17 cellular contexts compared by ENCODE assay signal in genomic region chr12:50662121-50662480, GRCh38.
A peak's percentile ranks its signal among the peaks of the same experiment; 100 is the strongest.
DNase-seq lines count a peak whose midpoint lies in the region; ATAC-seq and TF ChIP-seq lines count a peak whose summit lies in the region.
"Had no signal": no experiment of that assay in that cellular context is flagged by ENCODE, and none has a peak within 500 bp of the region (broad histone marks: within the 10 kb centered on the region; RNA-seq: fewer than 3 reads in every experiment).

No MANE protein-coding gene starts in this region.

- H3K4me3 ChIP-seq in SK-N-MC (no peak overlapping the region), dorsolateral prefrontal cortex (peak overlapping the region in 1 of 59 donors; percentile 17), osteoblast (ENCODE audit: insufficient read depth, low read length) (no peak overlapping the region)
- H3K4me3 ChIP-seq: BLaER1 had no signal

- no peak overlapping the region for H3K4me2 ChIP-seq in osteoblast (ENCODE audit: insufficient read depth, low read length)
- H3K4me2 ChIP-seq: BLaER1 had no signal

- intact Hi-C loops in dorsolateral prefrontal cortex (cut with DNase I) = no loop called here

- peaks cover 4 to 20% (median 9%) of the 10 kb centered on the region in 3 donors for H3K36me3 Mint-ChIP-seq in immature natural killer cell

- DNase-seq in COLO829 (ENCODE audit: low spot score) (peak; percentile 17), SK-N-MC (ENCODE audit: low read depth, low spot score) (no peak), dorsolateral prefrontal cortex (no peak), osteoblast (ENCODE audit: insufficient read length, low spot score, missing footprints) (peak; percentile 30), DMS 273 treated with DMSO at 0.1 percent for 48 hours (lab: John Stamatoyannopoulos, UW) (no peak), immature natural killer cell (no peak)
- DNase-seq: CD8-positive, alpha-beta memory T cell; H7; IMR-90; Karpas-422; MM.1S; NCI-H1092 treated with DMSO at 0.1 percent for 48 hours; NCI-H2227 treated with DMSO at 0.1 percent for 48 hours; SHP77 had no signal

- H3K27me3 Mint-ChIP-seq in immature natural killer cell (ENCODE audit: low read depth in 3 of 3) = no peaks in the 10 kb centered on the region
- H3K27me3 Mint-ChIP-seq: CD8-positive, alpha-beta memory T cell had no signal

- H3K27me3 ChIP-seq in dorsolateral prefrontal cortex = no peaks in the 10 kb centered on the region
- H3K27me3 ChIP-seq in osteoblast (ENCODE audit: insufficient read depth, low read length) = no peaks in the 10 kb centered on the region
- H3K27me3 ChIP-seq: BLaER1 had no signal

- no peaks in the 10 kb centered on the region for H3K79me2 ChIP-seq in osteoblast (ENCODE audit: insufficient read depth, low read length)

- TF ChIP-seq CTCF in dorsolateral prefrontal cortex (IDR thresholded peaks at IDR 0.05 in 54 of 56, conservative IDR thresholded peaks at IDR 0.05 in 2 of 56; ENCODE audit: low read depth in 1 of 56, partially characterized antibody in 56 of 56) = no peak
- TF ChIP-seq CTCF in osteoblast (IDR thresholded peaks at IDR 0.05; ENCODE audit: extremely low read depth, low read depth, low read length) = no peak

- peaks cover 0 to 6% of the 10 kb centered on the region in 2 donors for H3K4me1 Mint-ChIP-seq in immature natural killer cell

- ATAC-seq in HG02588 (IDR thresholded peaks at IDR 0.05; ENCODE audit: unreplicated experiment) = no peak
- no peak for ATAC-seq in HG03432 (IDR thresholded peaks at IDR 0.05; ENCODE audit: unreplicated experiment)

- no peak overlapping the region for H3K4me3 Mint-ChIP-seq in immature natural killer cell
- H3K4me3 Mint-ChIP-seq: CD8-positive, alpha-beta memory T cell had no signal

- H3K9me3 Mint-ChIP-seq in immature natural killer cell = no peaks in the 10 kb centered on the region
- H3K9me3 Mint-ChIP-seq: CD8-positive, alpha-beta memory T cell had no signal

- no peaks in the 10 kb centered on the region for H3K9me3 ChIP-seq in SK-N-MC (ENCODE audit: low read depth, low read length)
- no peaks in the 10 kb centered on the region for H3K9me3 ChIP-seq in osteoblast (ENCODE audit: low read depth, low read length)
- H3K9me3 ChIP-seq: BLaER1 had no signal

- H2AFZ ChIP-seq in osteoblast (ENCODE audit: low read length) = no peak overlapping the region

- H3K9ac ChIP-seq in SK-N-MC (ENCODE audit: insufficient read length) = no peak overlapping the region
- H3K9ac ChIP-seq: BLaER1 had no signal

- no peaks in the 10 kb centered on the region for H3K36me3 ChIP-seq in SK-N-MC (ENCODE audit: insufficient read depth, low read length)
- H3K36me3 ChIP-seq in osteoblast (ENCODE audit: insufficient read depth, low read length) = no peaks in the 10 kb centered on the region

- H3K27ac Mint-ChIP-seq in immature natural killer cell = no peak overlapping the region

- H3K4me1 ChIP-seq in osteoblast (ENCODE audit: insufficient read depth, low read length) = no peaks in the 10 kb centered on the region
- H3K4me1 ChIP-seq: BLaER1 had no signal

- H3K27ac ChIP-seq in SK-N-MC (peak overlapping the region; percentile 14), dorsolateral prefrontal cortex (peak overlapping the region; percentile 50 to 99 (median 92)), osteoblast (ENCODE audit: low read depth, low read length) (no peak overlapping the region)
- H3K27ac ChIP-seq: BLaER1 had no signal

- H4K20me1 ChIP-seq in osteoblast (ENCODE audit: insufficient read depth, low read length) = no peaks in the 10 kb centered on the region

Comparison
In these comparisons a context has a peak if more than half of its experiments do, and no peak if none do; other contexts are left out.
1. DNase-seq: peak in COLO829 (single experiment) and osteoblast (single experiment); none in SK-N-MC (single experiment), dorsolateral prefrontal cortex (0 of 10), DMS 273 treated with DMSO at 0.1 percent for 48 hours (single experiment) and immature natural killer cell (0 of 3).